ENCODE assay signal across 8 cellular contexts in the genomic region with DNA sequence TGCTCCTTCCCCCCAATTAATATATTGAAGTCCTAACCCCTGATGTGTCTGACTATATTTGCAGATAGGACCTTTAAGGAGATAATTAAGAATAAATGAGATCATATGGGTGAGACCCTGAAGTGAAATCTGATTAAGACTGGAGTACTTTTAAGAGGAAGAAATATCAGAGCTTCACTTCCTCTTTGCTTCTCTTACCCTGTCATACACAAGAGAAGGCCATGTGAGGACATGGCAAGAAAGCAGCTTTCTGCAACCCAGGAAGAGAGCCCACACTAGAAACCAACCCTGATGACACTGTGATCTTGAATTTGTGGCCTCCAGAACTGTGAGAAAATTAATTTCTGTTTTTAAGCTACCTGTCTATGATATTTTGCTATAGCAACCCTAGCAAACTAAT. TPM values are rescaled to one million over a fixed set of nuclear protein-coding genes. Genes with fewer than 3 reads are reported as not detected.
DNase-seq lines count a peak whose midpoint lies in the region; ATAC-seq and TF ChIP-seq lines count a peak whose summit lies in the region.

No MANE protein-coding gene starts in this region.

- H3K23ac ChIP-seq in neuronal stem cell (ENCODE audit: low read depth, low read length, poor library complexity), result no peak overlapping the region

- H3K4me2 ChIP-seq in neuronal stem cell (ENCODE audit: insufficient read depth, low read length, poor library complexity, severe bottlenecking), result no peak overlapping the region

- no peak overlapping the region for H2BK5ac ChIP-seq in neuronal stem cell (ENCODE audit: low read length)

- peaks cover 4% of the 10 kb centered on the region for H3K79me1 ChIP-seq in neuronal stem cell (ENCODE audit: low read depth, low read length)

- H3K4ac ChIP-seq in neuronal stem cell (ENCODE audit: low read length), result no peak overlapping the region

- H3K27ac Mint-ChIP-seq in chondrocyte (ENCODE audit: unreplicated experiment) (peak overlapping the region; percentile 45), glutamatergic neuron (ENCODE audit: unreplicated experiment) (no peak overlapping the region)

- H3K27me3 ChIP-seq in HL-60 (ENCODE audit: insufficient read depth, poor library complexity, severe bottlenecking) (no peaks in the 10 kb centered on the region), neuronal stem cell (ENCODE audit: control insufficient read depth in 3 of 3, insufficient read depth in 3 of 3, low read depth in 1 of 3, low read length in 3 of 3) (no peaks in the 10 kb centered on the region)

- no peak overlapping the region for H2BK15ac ChIP-seq in neuronal stem cell (ENCODE audit: low read length)

- no peak overlapping the region for H4K8ac ChIP-seq in neuronal stem cell (ENCODE audit: low read depth, low read length)

- no peak overlapping the region for H3K14ac ChIP-seq in neuronal stem cell (ENCODE audit: low read length)

- H3K4me3 Mint-ChIP-seq in chondrocyte (ENCODE audit: unreplicated experiment) (no peak overlapping the region), glutamatergic neuron (ENCODE audit: unreplicated experiment) (no peak overlapping the region)

- peak; percentile 96 for ATAC-seq in GM21515 (IDR thresholded peaks at IDR 0.05; ENCODE audit: unreplicated experiment)

- no peak overlapping the region for H2AK5ac ChIP-seq in neuronal stem cell (ENCODE audit: low read depth, low read length)

- H3K9me3 Mint-ChIP-seq in chondrocyte (ENCODE audit: low read depth) (no peaks in the 10 kb centered on the region), glutamatergic neuron (ENCODE audit: unreplicated experiment) (no peaks in the 10 kb centered on the region)

- no peak overlapping the region for H3K9ac ChIP-seq in neuronal stem cell (ENCODE audit: low read depth, low read length, poor library complexity)

- H3K4me3 ChIP-seq in HL-60 (replicated peaks; ENCODE audit: insufficient read depth, low read length) (no peak overlapping the region), neuronal stem cell (ENCODE audit: low read length in 2 of 2) (no peak overlapping the region)

- no peak overlapping the region for H2BK12ac ChIP-seq in neuronal stem cell (ENCODE audit: low read length)

- no peaks in the 10 kb centered on the region for H3K36me3 ChIP-seq in neuronal stem cell (replicated peaks in 1 of 2; ENCODE audit: control insufficient read depth in 2 of 2, insufficient read depth in 2 of 2, low read length in 2 of 2)

- H3K27me3 Mint-ChIP-seq in chondrocyte (ENCODE audit: low read depth) (no peaks in the 10 kb centered on the region), glutamatergic neuron (ENCODE audit: unreplicated experiment) (peaks cover 4% of the 10 kb centered on the region)

- TF ChIP-seq CTCF in GM13977 (IDR thresholded peaks at IDR 0.05; ENCODE audit: extremely low read depth, insufficient read depth, missing control alignments) (no peak), HL-60 (IDR thresholded peaks at IDR 0.05; ENCODE audit: insufficient read depth, low read length) (no peak), chondrocyte (IDR thresholded peaks at IDR 0.05) (no peak), glutamatergic neuron (IDR thresholded peaks at IDR 0.05; ENCODE audit: partially characterized antibody, unreplicated experiment) (no peak)

- no peak overlapping the region for H3K18ac ChIP-seq in neuronal stem cell (ENCODE audit: low read length)

- H3K36me3 Mint-ChIP-seq in chondrocyte (ENCODE audit: low read depth) (no peaks in the 10 kb centered on the region), glutamatergic neuron (ENCODE audit: unreplicated experiment) (no peaks in the 10 kb centered on the region)

- DNase-seq in GM13977 (ENCODE audit: low spot score) (peak; percentile 45), HL-60 (ENCODE audit: low read depth in 1 of 2, low spot score in 1 of 2) (peak; percentile 24 to 79), chondrocyte (ENCODE audit: low spot score) (no peak), glutamatergic neuron (no peak), NCI-H345 (lab: John Stamatoyannopoulos, UW) (no peak), neuronal stem cell (ENCODE audit: low spot score) (no peak), EL (no peak)

- H3K27ac ChIP-seq in HL-60 (replicated peaks) (peak overlapping the region; percentile 60), neuronal stem cell (replicated peaks; ENCODE audit: low read length) (no peak overlapping the region)

- no peaks in the 10 kb centered on the region for H3K9me3 ChIP-seq in neuronal stem cell (replicated peaks in 1 of 2; ENCODE audit: control insufficient read depth in 2 of 2, insufficient read depth in 1 of 2, low read depth in 1 of 2, low read length in 2 of 2)

- H3K4me1 ChIP-seq in neuronal stem cell (ENCODE audit: control insufficient read depth in 2 of 2, insufficient read depth in 1 of 2, low read depth in 1 of 2, low read length in 2 of 2), result peaks cover 0 to 15% of the 10 kb centered on the region in 2 donors

- no peak overlapping the region for H4K91ac ChIP-seq in neuronal stem cell (ENCODE audit: low read depth, low read length, poor library complexity)

- in situ Hi-C loops in GM13977 (cut with MboI; ENCODE audit: low pct_unique_long_range_greater_than_20kb, low sequenced_read_pairs, unreplicated experiment), result no loop called here

- no peak overlapping the region for H2AFZ ChIP-seq in neuronal stem cell (ENCODE audit: low read length)

- no peak overlapping the region for H2BK120ac ChIP-seq in neuronal stem cell (ENCODE audit: low read depth, low read length)

- H3K4me1 Mint-ChIP-seq in chondrocyte (ENCODE audit: low read depth), result peaks cover 30% of the 10 kb centered on the region
- H3K4me1 Mint-ChIP-seq in glutamatergic neuron (ENCODE audit: low read depth, unreplicated experiment), result peaks cover 8% of the 10 kb centered on the region

RNA-seq across cellular contexts. Expression of gene JMJD1C, which starts 44.2 kb away (rescaled TPM):
- total RNA-seq in chondrocyte (72.9 to 81.3 TPM (median 77.0 TPM) in 3 replicates), glutamatergic neuron (ENCODE audit: unreplicated experiment) (110 TPM)
- 26.1 TPM for polyA plus RNA-seq in neuronal stem cell (2013, experiment 1 of 2)
- polyA plus RNA-seq in neuronal stem cell (2013, experiment 2 of 2), result 28.4 TPM

Comparison
In these comparisons a context has a peak if more than half of its experiments do, and no peak if none do; other contexts are left out.
1. DNase-seq: peak in GM13977 (single experiment) and HL-60 (2 of 2); none in chondrocyte (single experiment), glutamatergic neuron (single experiment), NCI-H345 (single experiment), neuronal stem cell (single experiment) and EL (single experiment).